Comparison of ENCODE assay signal across 10 cellular contexts in the genomic region with DNA sequence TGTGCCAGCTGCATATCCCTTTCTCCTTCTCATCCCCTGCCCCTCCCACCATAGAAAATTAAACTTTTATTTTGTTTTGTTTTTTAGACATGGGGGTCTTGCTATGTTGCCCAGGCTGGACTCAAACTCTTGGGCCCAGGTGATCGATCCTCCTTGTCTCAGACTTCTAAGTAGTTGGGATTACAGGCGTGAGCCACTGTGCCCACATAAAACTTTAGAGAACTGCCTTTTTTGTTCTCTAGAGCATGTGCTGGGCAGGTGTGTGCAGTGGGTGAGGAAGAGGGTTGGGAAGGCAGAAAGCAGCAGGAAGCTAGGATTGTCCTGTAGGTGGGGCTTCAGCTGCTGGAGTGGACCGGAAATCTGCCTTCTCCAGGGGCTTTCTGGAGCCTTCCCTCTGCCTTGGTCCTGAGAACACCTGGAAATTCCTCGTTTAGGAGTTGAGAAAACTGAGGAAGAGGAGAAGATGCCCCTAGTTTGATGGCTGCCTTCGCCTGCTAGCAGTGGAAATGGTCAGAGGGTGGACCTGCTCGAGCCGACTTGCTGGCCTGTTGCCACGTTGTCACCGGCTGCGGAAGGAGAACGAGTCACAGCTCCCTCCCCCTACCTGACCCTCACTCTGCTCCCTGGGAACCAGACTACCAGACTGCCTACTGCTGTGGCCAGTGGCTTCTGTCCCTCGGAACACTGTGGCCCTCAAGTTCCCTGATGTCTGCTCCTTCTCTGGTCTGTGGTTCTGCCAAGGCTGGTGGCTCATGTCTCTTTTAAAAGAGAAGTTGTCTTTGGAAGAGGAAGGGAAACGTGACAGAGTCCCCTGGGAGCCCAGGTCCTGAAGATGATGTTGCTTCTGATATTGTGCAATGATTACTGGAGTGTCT. TPM values are rescaled to one million over a fixed set of nuclear protein-coding genes. Genes with fewer than 3 reads are reported as not detected.
DNase-seq lines count a peak whose midpoint lies in the region; ATAC-seq and TF ChIP-seq lines count a peak whose summit lies in the region.
"Had no signal": no experiment of that assay in that cellular context is flagged by ENCODE, and none has a peak within 500 bp of the region (broad histone marks: within the 10 kb centered on the region; RNA-seq: fewer than 3 reads in every experiment).

No MANE protein-coding gene starts in this region.

- TF ChIP-seq CTCF in PC-3 (conservative IDR thresholded peaks at IDR 0.05; ENCODE audit: low read depth, low read length) (no peak; the same call in 1 of the 2 replicates), fibroblast of villous mesenchyme (IDR thresholded peaks at IDR 0.05; ENCODE audit: insufficient read depth, low read depth, low read length) (peak; percentile 8)

- intact Hi-C loops in PC-3 (cut with micrococcal nuclease) = no loop called here

- peaks cover 83% of the 10 kb centered on the region for H3K79me2 ChIP-seq in PC-3 (ENCODE audit: low read length)

- H3K36me3 ChIP-seq in PC-3 (ENCODE audit: low read depth, low read length) = peaks cover 10% of the 10 kb centered on the region; the same call in 1 of the 2 replicates
- H3K36me3 ChIP-seq: WERI-Rb-1 had no signal

- H4K20me1 ChIP-seq in PC-3 (ENCODE audit: low read length) = peaks cover 60% of the 10 kb centered on the region

- H3K27me3 Mint-ChIP-seq in stimulated activated memory B cell treated with anti-CD40 and anti-IgM and Interleukin-4, amounts not matched to agents 10 μg/mL and 1 μg/mL and 100 μg/mL, for 72 hours = no peaks in the 10 kb centered on the region

- H3K9ac ChIP-seq in PC-3 (ENCODE audit: low read length) = no peak overlapping the region

- BruUV-seq in PC-3 (replicated peaks; lab: Mats Ljungman, UMichigan) = no TSS peak

- H3K9me3 Mint-ChIP-seq in stimulated activated memory B cell treated with anti-CD40 and anti-IgM and Interleukin-4, amounts not matched to agents 10 μg/mL and 1 μg/mL and 100 μg/mL, for 72 hours = no peaks in the 10 kb centered on the region

- TF ChIP-seq EP300 in Ishikawa (IDR thresholded peaks at IDR 0.05; ENCODE audit: borderline replicate concordance) = no peak

- no peaks in the 10 kb centered on the region for H3K27me3 ChIP-seq in PC-3 (ENCODE audit: low read length)

- peak overlapping the region; percentile 87 for H3K4me2 ChIP-seq in PC-3 (ENCODE audit: low read length)

- ATAC-seq in PC-3 = no peak
- peak; percentile 50 for ATAC-seq in stimulated activated memory B cell treated with anti-CD40 and anti-IgM and Interleukin-4, amounts not matched to agents 10 μg/mL and 1 μg/mL and 100 μg/mL, for 72 hours
- no peak for ATAC-seq in GM19455 (IDR thresholded peaks at IDR 0.05; ENCODE audit: unreplicated experiment)

- CTCF ChIA-PET in PC-3 (lab: Charles Lee) = no interaction called here

- H3K36me3 Mint-ChIP-seq in stimulated activated memory B cell treated with anti-CD40 and anti-IgM and Interleukin-4, amounts not matched to agents 10 μg/mL and 1 μg/mL and 100 μg/mL, for 72 hours = no peaks in the 10 kb centered on the region

- no peak for TF ChIP-seq RAD21 in Ishikawa (IDR thresholded peaks at IDR 0.05; ENCODE audit: low read depth)

- DNase-seq in PC-3 (peak; percentile 51), fibroblast of villous mesenchyme (ENCODE audit: low read depth) (no peak), NCI-H1694 (lab: John Stamatoyannopoulos, UW) (no peak), retina (no peak)
- DNase-seq: HCEC 1CT, NCI-H146, WERI-Rb-1 had no signal

- POLR2A ChIA-PET in PC-3 (lab: Charles Lee; ENCODE audit: unreplicated experiment) = interaction anchor here (0.6 kb wide), 1 partner anchor 161 kb away, joined by 31 read pairs; a partner anchor contains a TSS

- H3K4me1 ChIP-seq in PC-3 (ENCODE audit: insufficient read depth, low read length) = peaks cover 74% of the 10 kb centered on the region

- H3K9me3 ChIP-seq in PC-3 (ENCODE audit: low read length) = no peaks in the 10 kb centered on the region

- H3K4me3 ChIP-seq in PC-3 (ENCODE audit: low read length) (no peak overlapping the region; the same call in 1 of the 2 replicates), fibroblast of villous mesenchyme (ENCODE audit: low read depth, low read length) (no peak overlapping the region)

- H3K27ac ChIP-seq in PC-3 (ENCODE audit: low read length) = peak overlapping the region; percentile 22
- H3K27ac ChIP-seq: WERI-Rb-1 had no signal

- peak overlapping the region; percentile 59 for H3K27ac Mint-ChIP-seq in stimulated activated memory B cell treated with anti-CD40 and anti-IgM and Interleukin-4, amounts not matched to agents 10 μg/mL and 1 μg/mL and 100 μg/mL, for 72 hours

- peak overlapping the region; percentile 19 for H3K4me3 Mint-ChIP-seq in stimulated activated memory B cell treated with anti-CD40 and anti-IgM and Interleukin-4, amounts not matched to agents 10 μg/mL and 1 μg/mL and 100 μg/mL, for 72 hours

- peaks cover 6% of the 10 kb centered on the region for H3F3A ChIP-seq in PC-3 (ENCODE audit: low read length, unreplicated experiment)

- no peak overlapping the region for H2AFZ ChIP-seq in PC-3 (ENCODE audit: low read length)

- no peaks in the 10 kb centered on the region for H3K9me2 ChIP-seq in PC-3 (replicated peaks; ENCODE audit: low read length)

- H3K4me1 Mint-ChIP-seq in stimulated activated memory B cell treated with anti-CD40 and anti-IgM and Interleukin-4, amounts not matched to agents 10 μg/mL and 1 μg/mL and 100 μg/mL, for 72 hours = peaks cover 80% of the 10 kb centered on the region

TF ChIP-seq in Ishikawa, 13 proteins besides CTCF, POLR2A, EP300 and RAD21:
- TF ChIP-seq EGR1 (IDR thresholded peaks at IDR 0.05) (no peak), ZBTB7A (IDR thresholded peaks at IDR 0.05; ENCODE audit: low read depth) (no peak), FOXM1 (IDR thresholded peaks at IDR 0.05; ENCODE audit: borderline replicate concordance, low read depth) (no peak), CEBPB (IDR thresholded peaks at IDR 0.05) (no peak), NFIC (IDR thresholded peaks at IDR 0.05) (peak; percentile 52; the same call in 1 of the 2 replicates), CREB1 (IDR thresholded peaks at IDR 0.05; ENCODE audit: low read depth) (no peak), TCF12 (IDR thresholded peaks at IDR 0.05; ENCODE audit: low read depth) (0 out of 2 replicates have a peak, but pooled peaks have one; percentile 25), TAF1 (IDR thresholded peaks at IDR 0.05; ENCODE audit: low read depth) (no peak), YY1 (IDR thresholded peaks at IDR 0.05; ENCODE audit: low read depth) (no peak), TEAD4 (IDR thresholded peaks at IDR 0.05) (no peak)
- TF ChIP-seq, protein P1, sequence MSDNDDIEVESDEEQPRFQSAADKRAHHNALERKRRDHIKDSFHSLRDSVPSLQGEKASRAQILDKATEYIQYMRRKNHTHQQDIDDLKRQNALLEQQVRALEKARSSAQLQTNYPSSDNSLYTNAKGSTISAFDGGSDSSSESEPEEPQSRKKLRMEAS (IDR thresholded peaks at IDR 0.05) = peak; percentile 81
- TF ChIP-seq, protein P2, sequence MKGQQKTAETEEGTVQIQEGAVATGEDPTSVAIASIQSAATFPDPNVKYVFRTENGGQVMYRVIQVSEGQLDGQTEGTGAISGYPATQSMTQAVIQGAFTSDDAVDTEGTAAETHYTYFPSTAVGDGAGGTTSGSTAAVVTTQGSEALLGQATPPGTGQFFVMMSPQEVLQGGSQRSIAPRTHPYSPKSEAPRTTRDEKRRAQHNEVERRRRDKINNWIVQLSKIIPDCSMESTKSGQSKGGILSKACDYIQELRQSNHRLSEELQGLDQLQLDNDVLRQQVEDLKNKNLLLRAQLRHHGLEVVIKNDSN (IDR thresholded peaks at IDR 0.05) = no peak
- TF ChIP-seq, protein P3, sequence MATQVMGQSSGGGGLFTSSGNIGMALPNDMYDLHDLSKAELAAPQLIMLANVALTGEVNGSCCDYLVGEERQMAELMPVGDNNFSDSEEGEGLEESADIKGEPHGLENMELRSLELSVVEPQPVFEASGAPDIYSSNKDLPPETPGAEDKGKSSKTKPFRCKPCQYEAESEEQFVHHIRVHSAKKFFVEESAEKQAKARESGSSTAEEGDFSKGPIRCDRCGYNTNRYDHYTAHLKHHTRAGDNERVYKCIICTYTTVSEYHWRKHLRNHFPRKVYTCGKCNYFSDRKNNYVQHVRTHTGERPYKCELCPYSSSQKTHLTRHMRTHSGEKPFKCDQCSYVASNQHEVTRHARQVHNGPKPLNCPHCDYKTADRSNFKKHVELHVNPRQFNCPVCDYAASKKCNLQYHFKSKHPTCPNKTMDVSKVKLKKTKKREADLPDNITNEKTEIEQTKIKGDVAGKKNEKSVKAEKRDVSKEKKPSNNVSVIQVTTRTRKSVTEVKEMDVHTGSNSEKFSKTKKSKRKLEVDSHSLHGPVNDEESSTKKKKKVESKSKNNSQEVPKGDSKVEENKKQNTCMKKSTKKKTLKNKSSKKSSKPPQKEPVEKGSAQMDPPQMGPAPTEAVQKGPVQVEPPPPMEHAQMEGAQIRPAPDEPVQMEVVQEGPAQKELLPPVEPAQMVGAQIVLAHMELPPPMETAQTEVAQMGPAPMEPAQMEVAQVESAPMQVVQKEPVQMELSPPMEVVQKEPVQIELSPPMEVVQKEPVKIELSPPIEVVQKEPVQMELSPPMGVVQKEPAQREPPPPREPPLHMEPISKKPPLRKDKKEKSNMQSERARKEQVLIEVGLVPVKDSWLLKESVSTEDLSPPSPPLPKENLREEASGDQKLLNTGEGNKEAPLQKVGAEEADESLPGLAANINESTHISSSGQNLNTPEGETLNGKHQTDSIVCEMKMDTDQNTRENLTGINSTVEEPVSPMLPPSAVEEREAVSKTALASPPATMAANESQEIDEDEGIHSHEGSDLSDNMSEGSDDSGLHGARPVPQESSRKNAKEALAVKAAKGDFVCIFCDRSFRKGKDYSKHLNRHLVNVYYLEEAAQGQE (IDR thresholded peaks at IDR 0.05; ENCODE audit: low read depth) = no peak

RNA-seq across cellular contexts. Expression of a gene that starts 4.0 kb away (rescaled TPM):
- total RNA-seq in PC-3 (2014; rRNA removed) (231 and 289 TPM in 2 replicates), fibroblast of villous mesenchyme (under 0.01 TPM in 1 of 2 replicates, not detected in the other)

Comparison
In these comparisons a context has a peak if more than half of its experiments do, and no peak if none do; other contexts are left out.
1. RNA of a gene that starts 4.0 kb away (total RNA-seq): 231 to 289 TPM in PC-3; under 0.01 TPM in fibroblast of villous mesenchyme; every median in the first group is over 100 times any median in the second.